14 cellular contexts compared by ENCODE assay signal in the genomic region with DNA sequence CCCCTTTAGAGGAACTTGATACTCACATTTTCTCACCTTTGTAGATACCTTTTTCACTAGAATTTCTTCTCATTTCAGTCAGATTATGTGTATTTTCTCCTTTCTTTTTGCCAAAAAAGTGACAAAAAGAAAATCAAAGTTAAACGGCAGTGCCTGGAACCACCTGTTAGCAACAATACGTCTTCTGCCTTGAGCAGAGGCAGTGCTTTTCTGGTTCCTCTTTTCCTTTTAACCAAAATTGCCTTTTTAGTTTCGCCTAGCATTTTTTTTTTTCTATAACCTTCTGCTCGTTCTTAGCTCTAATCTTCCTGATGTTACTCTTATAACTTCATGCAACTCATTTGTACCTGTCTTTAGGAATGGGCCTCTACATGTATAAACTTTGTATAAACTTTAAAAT. TPM values are rescaled to one million over a fixed set of nuclear protein-coding genes. Genes with fewer than 3 reads are reported as not detected.
DNase-seq lines count a peak whose midpoint lies in the region; ATAC-seq and TF ChIP-seq lines count a peak whose summit lies in the region.
"Had no signal": no experiment of that assay in that cellular context is flagged by ENCODE, and none has a peak within 500 bp of the region (broad histone marks: within the 10 kb centered on the region; RNA-seq: fewer than 3 reads in every experiment).

No MANE protein-coding gene starts in this region.

- no peak for TF ChIP-seq POLR2A in erythroblast (IDR thresholded peaks at IDR 0.05; ENCODE audit: low read length)

- DNase-seq in RPMI8226: peak; percentile 9
- DNase-seq in mesenteric fat pad (ENCODE audit: low spot score): no peak
- no peak for DNase-seq in NCI-H1417 (lab: John Stamatoyannopoulos, UW)
- DNase-seq in erythroblast (lab: John Stamatoyannopoulos, UW): no peak
- no peak for DNase-seq in HCEC 1CT
- DNase-seq: activated CD4-positive, alpha-beta memory T cell treated with anti-CD3 and anti-CD28 coated beads for 36 hours; activated naive CD4-positive, alpha-beta T cell treated with anti-CD3 and anti-CD28 coated beads, Interleukin-2, amount 50 U/mL, for 16 hours; NCI-H1417 treated with DMSO at 0.1 percent for 48 hours; NCI-H774; right lobe of liver; T-cell had no signal

- peak; percentile 74 for ATAC-seq in GM18858 (IDR thresholded peaks at IDR 0.05; ENCODE audit: unreplicated experiment)
- peak; percentile 65 for ATAC-seq in GM21619 (IDR thresholded peaks at IDR 0.05; ENCODE audit: unreplicated experiment)
- peak; percentile 69 for ATAC-seq in HG03103 (IDR thresholded peaks at IDR 0.05; ENCODE audit: low read depth, unreplicated experiment)
- ATAC-seq: right lobe of liver, T-cell had no signal

RNA-seq across cellular contexts. Expression of a gene that starts 26.1 kb away (rescaled TPM):
- not detected for total RNA-seq in mesenteric fat pad
- total RNA-seq: activated CD4-positive, alpha-beta memory T cell treated with anti-CD3 and anti-CD28 coated beads for 36 hours; T-cell had no signal

RNA-seq across cellular contexts. Expression of a gene that starts 34.3 kb away (rescaled TPM):
- total RNA-seq in mesenteric fat pad: 61.6 TPM
